In genomic region chr3:158528306-158528705, GRCh38 we compare ENCODE assay signal across 19 cellular contexts.
"Had no signal": no experiment of that assay in that cellular context is flagged by ENCODE, and none has a peak within 500 bp of the region (broad histone marks: within the 10 kb centered on the region; RNA-seq: fewer than 3 reads in every experiment).

No MANE protein-coding gene starts in this region.

- H3K4me3 ChIP-seq: coronary artery, psoas muscle, right atrium auricular region, sigmoid colon, skin epidermis, tibial artery, upper lobe of left lung, uterus had no signal

- H3K9me3 ChIP-seq: neutrophil, psoas muscle, right atrium auricular region, sigmoid colon, tibial artery, upper lobe of left lung, uterus had no signal

- H3K27me3 ChIP-seq: neutrophil, right atrium auricular region, sigmoid colon, tibial artery, upper lobe of left lung, uterus had no signal

- H3K36me3 ChIP-seq: neutrophil, right atrium auricular region, sigmoid colon, tibial artery, upper lobe of left lung, uterus had no signal

- DNase-seq: effector CD8-positive, alpha-beta T cell; foreskin melanocyte; head of caudate nucleus; hippocampal formation; left colon; mammary epithelial cell; naive thymus-derived CD4-positive, alpha-beta T cell; nephron progenitor cell; psoas muscle; sigmoid colon; stimulated activated CD4-positive, alpha-beta T cell treated with anti-CD3 and anti-CD28 coated beads, Interleukin-2, amount 100 ng/mL, for 48 hours; stimulated activated naive CD4-positive, alpha-beta T cell treated with Interleukin-2 at 50 U/mL for 16 hours; tibial artery; upper lobe of left lung; uterus had no signal

- H3K27ac ChIP-seq: coronary artery, neutrophil, psoas muscle, right atrium auricular region, sigmoid colon, skin epidermis, tibial artery, upper lobe of left lung, uterus had no signal
